8 cellular contexts compared by ENCODE assay signal in genomic region chr1:156927215-156928042, GRCh38. TPM values are rescaled to one million over a fixed set of nuclear protein-coding genes. Genes with fewer than 3 reads are reported as not detected.
DNase-seq lines count a peak whose midpoint lies in the region; ATAC-seq and TF ChIP-seq lines count a peak whose summit lies in the region.

No MANE protein-coding gene starts in this region.

- no peaks in the 10 kb centered on the region for H3K79me2 ChIP-seq in KMS-11 (ENCODE audit: insufficient read depth, low read depth)

- H3K4me2 ChIP-seq in KMS-11: peak overlapping the region; percentile 20; the same call in 1 of the 2 replicates

- peaks cover 31% of the 10 kb centered on the region for H3K4me1 ChIP-seq in KMS-11 (ENCODE audit: low read depth, poor library complexity, severe bottlenecking)
- H3K4me1 ChIP-seq in SJSA1 (replicated peaks): peaks cover 32% of the 10 kb centered on the region

- ATAC-seq in Right ventricle myocardium superior (ENCODE audit: poor library complexity) (peak; percentile 70), GM18498 (IDR thresholded peaks at IDR 0.05; ENCODE audit: unreplicated experiment) (no peak)

- intact Hi-C loops in Right ventricle myocardium superior (cut with DNase I): loop anchor here (5.0 kb wide), 1 partner anchor 35 kb away; the partner anchor contains the start of gene PEAR1

- TF ChIP-seq CTCF in KMS-11 (conservative IDR thresholded peaks at IDR 0.05; ENCODE audit: low read depth, low read length): peak; percentile 89

- H3K9me3 ChIP-seq in SJSA1 (replicated peaks): no peaks in the 10 kb centered on the region

- H3K27ac ChIP-seq in KMS-11: no peak overlapping the region
- H3K27ac ChIP-seq in SJSA1: no peak overlapping the region

- H2AFZ ChIP-seq in KMS-11 (ENCODE audit: low read depth): 0 out of 2 replicates have a peak overlapping the region, but pooled peaks have one; percentile 9

- no peaks in the 10 kb centered on the region; the same call in 1 of the 2 replicates for H4K20me1 ChIP-seq in KMS-11 (ENCODE audit: insufficient read depth)

- H3K36me3 ChIP-seq in KMS-11 (ENCODE audit: insufficient read depth) (no peaks in the 10 kb centered on the region), SJSA1 (no peaks in the 10 kb centered on the region)

- H3K9ac ChIP-seq in KMS-11: no peak overlapping the region

- H3K4me3 ChIP-seq in KMS-11 (IDR thresholded peaks at IDR 0.05; ENCODE audit: insufficient read depth, low read depth, low read length) (no peak overlapping the region), SJSA1 (peak overlapping the region; percentile 22)

- H3K27me3 ChIP-seq in KMS-11 (ENCODE audit: insufficient read depth, low read depth): peaks cover 88% of the 10 kb centered on the region
- H3K27me3 ChIP-seq in SJSA1 (replicated peaks): peaks cover 18% of the 10 kb centered on the region

- DNase-seq in DMS53 (lab: John Stamatoyannopoulos, UW): peak; percentile 92
- DNase-seq in SJSA1 (ENCODE audit: low read depth in 1 of 2, low spot score in 2 of 2): peak; percentile 77 to 81
- peak; percentile 70 for DNase-seq in activated naive CD4-positive, alpha-beta T cell treated with Interleukin-2 at 50 U/mL for 16 hours
- DNase-seq in Right ventricle myocardium superior: peak; percentile 83
- peak; percentile 36 for DNase-seq in renal cortical epithelial cell (ENCODE audit: low read depth)
- DNase-seq in OCI-M2 (lab: John Stamatoyannopoulos, UW; ENCODE audit: unreplicated experiment): no peak

RNA-seq across cellular contexts. Expression of gene LRRC71, which starts 7.0 kb away (rescaled TPM):
- not detected in 2 replicates for total RNA-seq in SJSA1 (2014; rRNA removed; shearing (Covaris generic))
- not detected for total RNA-seq in Right ventricle myocardium superior
- not detected in 2 replicates for total RNA-seq in renal cortical epithelial cell

RNA-seq across cellular contexts. Expression of gene PEAR1, which starts 33.9 kb away (rescaled TPM):
- total RNA-seq in SJSA1 (2014; rRNA removed; shearing (Covaris generic)): 0.53 and 1.0 TPM in 2 replicates
- total RNA-seq in Right ventricle myocardium superior (6.7 TPM), renal cortical epithelial cell (2.1 and 3.9 TPM in 2 replicates)
